ENCODE assay signal across 29 cellular contexts in genomic region chr7:105708681-105709080, GRCh38.
"Had no signal": no experiment of that assay in that cellular context is flagged by ENCODE, and none has a peak within 500 bp of the region (broad histone marks: within the 10 kb centered on the region; RNA-seq: fewer than 3 reads in every experiment).

No MANE protein-coding gene starts in this region.

- H3K9me3 ChIP-seq: ovary, right lobe of liver, testis, upper lobe of right lung, uterus had no signal

- H3K27ac ChIP-seq: ovary, parathyroid adenoma, psoas muscle, right lobe of liver, stomach, suprapubic skin, tibial artery, transverse colon, upper lobe of right lung had no signal

- H3K36me3 ChIP-seq: ovary, right lobe of liver, sigmoid colon, tibial artery, transverse colon, upper lobe of right lung, uterus had no signal

- H3K27me3 Mint-ChIP-seq: naive thymus-derived CD8-positive, alpha-beta T cell; natural killer cell treated with Interleukin-12 subunit alpha and Interleukin-12 subunit beta and Interleukin-15 and Interleukin-18, amount 100 ng/mL, for 72 hours; progenitor cell of endocrine pancreas; stimulated activated naive CD8-positive, alpha-beta T cell treated with anti-CD3 and anti-CD28 coated beads, Interleukin-15, Interleukin-2, amounts not matched to agents 100 ng/mL and 50 ng/mL, for 24 hours; type B pancreatic cell had no signal

- H3K79me2 ChIP-seq: parathyroid adenoma had no signal

- DNase-seq: naive thymus-derived CD8-positive, alpha-beta T cell; nephron progenitor cell; occipital lobe; ovary; posterior cingulate gyrus; psoas muscle; right lobe of liver; sigmoid colon; small intestine; stimulated activated CD4-positive, alpha-beta T cell treated with anti-CD3 and anti-CD28 coated beads, Interleukin-15, amount 100 ng/mL, for 24 hours; stimulated activated CD4-positive, alpha-beta T cell treated with anti-CD3 and anti-CD28 coated beads, Interleukin-2, amount 100 ng/mL, for 24 hours; stimulated activated CD4-positive, alpha-beta T cell treated with anti-CD3 and anti-CD28 coated beads, Interleukin-2, amount 100 ng/mL, for 48 hours; stimulated activated CD4-positive, alpha-beta T cell treated with anti-CD3 and anti-CD28 coated beads, Interleukin-4, amount 100 ng/mL, for 24 hours; stimulated activated naive B cell treated with anti-CD40 and anti-IgM and Interleukin-4, amounts not matched to agents 10 μg/mL and 1 μg/mL and 100 μg/mL, for 72 hours; stimulated activated naive CD4-positive, alpha-beta T cell treated with Interleukin-2 at 50 U/mL for 16 hours; stomach; tibial artery; transverse colon; upper lobe of right lung had no signal

- H3K27ac Mint-ChIP-seq: natural killer cell treated with Interleukin-12 subunit alpha and Interleukin-12 subunit beta and Interleukin-15 and Interleukin-18, amount 100 ng/mL, for 72 hours; progenitor cell of endocrine pancreas; stimulated activated naive B cell treated with anti-CD40 and anti-IgM and Interleukin-4, amounts not matched to agents 10 μg/mL and 1 μg/mL and 100 μg/mL, for 72 hours; stimulated activated naive CD8-positive, alpha-beta T cell treated with anti-CD3 and anti-CD28 coated beads, Interleukin-15, Interleukin-2, amounts not matched to agents 100 ng/mL and 50 ng/mL, for 24 hours; type B pancreatic cell had no signal

- H3K9ac ChIP-seq: parathyroid adenoma had no signal

- H3K4me3 Mint-ChIP-seq: natural killer cell treated with Interleukin-12 subunit alpha and Interleukin-12 subunit beta and Interleukin-15 and Interleukin-18, amount 100 ng/mL, for 72 hours; nephron progenitor cell; neural crest cell; stimulated activated effector memory CD8-positive, alpha-beta T cell treated with anti-CD3 and anti-CD28 coated beads, Interleukin-12 subunit alpha, Interleukin-12 subunit beta, amount 100 ng/mL, for 72 hours; stimulated activated naive B cell treated with anti-CD40 and anti-IgM and Interleukin-4, amounts not matched to agents 10 μg/mL and 1 μg/mL and 100 μg/mL, for 72 hours; stimulated activated naive CD8-positive, alpha-beta T cell treated with anti-CD3 and anti-CD28 coated beads, Interleukin-15, Interleukin-2, amounts not matched to agents 100 ng/mL and 50 ng/mL, for 24 hours; type B pancreatic cell had no signal

- ATAC-seq: psoas muscle; stimulated activated effector memory CD8-positive, alpha-beta T cell treated with anti-CD3 and anti-CD28 coated beads, Interleukin-12 subunit alpha, Interleukin-12 subunit beta, amount 100 ng/mL, for 72 hours; stimulated activated naive B cell treated with anti-CD40 and anti-IgM and Interleukin-4, amounts not matched to agents 10 μg/mL and 1 μg/mL and 100 μg/mL, for 72 hours had no signal

- H3K4me3 ChIP-seq: ovary, psoas muscle, right lobe of liver, sigmoid colon, stomach, suprapubic skin, testis, tibial artery, transverse colon, upper lobe of right lung, uterus had no signal

- H3K27me3 ChIP-seq: ovary, right lobe of liver, sigmoid colon, stomach, suprapubic skin, testis, tibial artery, transverse colon, upper lobe of right lung, uterus had no signal

- H3K4me1 ChIP-seq: parathyroid adenoma, psoas muscle, suprapubic skin, tibial artery, uterus had no signal

- H3K36me3 Mint-ChIP-seq: stimulated activated effector memory CD8-positive, alpha-beta T cell treated with anti-CD3 and anti-CD28 coated beads, Interleukin-12 subunit alpha, Interleukin-12 subunit beta, amount 100 ng/mL, for 72 hours had no signal
